ENCODE assay signal across 27 cellular contexts in the genomic region with DNA sequence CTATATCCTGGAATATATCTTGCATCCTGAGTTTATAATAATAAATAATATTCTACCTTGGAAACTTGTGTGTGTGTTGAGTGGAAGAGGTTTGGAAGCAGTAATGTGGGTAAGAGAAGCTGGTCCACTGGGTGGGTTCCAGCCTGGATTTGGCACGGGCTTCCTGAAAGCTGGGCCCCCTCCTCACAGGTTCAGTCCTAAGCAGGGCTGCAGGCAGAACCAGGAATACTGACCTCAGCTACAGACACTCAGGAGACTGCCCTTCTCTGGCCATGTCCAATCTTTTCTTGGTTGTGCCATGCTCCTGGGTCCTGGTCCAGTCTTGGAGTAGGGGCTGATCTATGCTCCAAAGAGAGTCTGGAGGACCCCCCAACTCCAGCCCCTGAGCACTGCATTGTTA.
"Had no signal": no experiment of that assay in that cellular context is flagged by ENCODE, and none has a peak within 500 bp of the region (broad histone marks: within the 10 kb centered on the region; RNA-seq: fewer than 3 reads in every experiment).

No MANE protein-coding gene starts in this region.

- ATAC-seq: activated CD4-positive, CD25-positive, alpha-beta regulatory T cell treated with anti-CD3 and anti-CD28 coated beads, Interleukin-2, amount 50 U/mL, for 24 hours; effector memory CD8-positive, alpha-beta T cell; gastrocnemius medialis; left lung; lower lobe of right lung; mucosa of descending colon; natural killer cell treated with Interleukin-12 subunit alpha and Interleukin-12 subunit beta and Interleukin-15 and Interleukin-18, amount 100 ng/mL, for 72 hours; sciatic nerve; stimulated activated effector memory CD8-positive, alpha-beta T cell treated with anti-CD3 and anti-CD28 coated beads, Interleukin-12 subunit alpha, Interleukin-12 subunit beta, amount 100 ng/mL, for 72 hours had no signal

- H3K27ac Mint-ChIP-seq: activated T-cell treated with anti-CD3 and anti-CD28 coated beads, Interleukin-2, amount 50 U/mL, for 24 hours; natural killer cell treated with Interleukin-12 subunit alpha and Interleukin-12 subunit beta and Interleukin-15 and Interleukin-18, amount 100 ng/mL, for 72 hours; stimulated activated effector memory CD8-positive, alpha-beta T cell treated with anti-CD3 and anti-CD28 coated beads, Interleukin-12 subunit alpha, Interleukin-12 subunit beta, amount 100 ng/mL, for 72 hours; stimulated activated naive CD8-positive, alpha-beta T cell treated with anti-CD3 and anti-CD28 coated beads, Interleukin-15, Interleukin-2, amounts not matched to agents 100 ng/mL and 50 ng/mL, for 24 hours; T-helper 1 cell treated with Interleukin-12 subunit alpha and Interleukin-12 subunit beta and Interleukin-4 antibody, amounts not matched to agents 30 μg/mL and 1 μg/mL, for 36 hours had no signal

- H3K4me3 Mint-ChIP-seq: activated naive CD4-positive, alpha-beta T cell treated with anti-CD3 and anti-CD28 coated beads, Interleukin-2, amount 50 U/mL, for 24 hours; activated T-cell treated with anti-CD3 and anti-CD28 coated beads, Interleukin-2, amount 50 U/mL, for 24 hours; central memory CD8-positive, alpha-beta T cell; effector memory CD8-positive, alpha-beta T cell; natural killer cell treated with Interleukin-12 subunit alpha and Interleukin-12 subunit beta and Interleukin-15 and Interleukin-18, amount 100 ng/mL, for 72 hours; stimulated activated effector memory CD8-positive, alpha-beta T cell treated with anti-CD3 and anti-CD28 coated beads, Interleukin-12 subunit alpha, Interleukin-12 subunit beta, amount 100 ng/mL, for 72 hours; stimulated activated naive CD8-positive, alpha-beta T cell treated with anti-CD3 and anti-CD28 coated beads, Interleukin-15, Interleukin-2, amounts not matched to agents 100 ng/mL and 50 ng/mL, for 24 hours; T-helper 1 cell treated with Interleukin-12 subunit alpha and Interleukin-12 subunit beta and Interleukin-4 antibody, amounts not matched to agents 30 μg/mL and 1 μg/mL, for 36 hours had no signal

- DNase-seq: activated CD4-positive, alpha-beta T cell treated with anti-CD3 and anti-CD28 coated beads for 48 hours; activated CD4-positive, alpha-beta T cell treated with anti-CD3 and anti-CD28 coated beads, Interleukin-2, amount 50 U/mL, for 48 hours; activated T-cell treated with anti-CD3 and anti-CD28 coated beads, Interleukin-2, amount 50 U/mL, for 24 hours; anterior cingulate cortex; effector memory CD8-positive, alpha-beta T cell; erythroblast; gastrocnemius medialis; left lung; mesendoderm; ovary; retina; stimulated activated CD4-positive, alpha-beta T cell treated with anti-CD3 and anti-CD28 coated beads, Interleukin-12 subunit alpha, Interleukin-12 subunit beta, amount 100 ng/mL, for 4 hours; stimulated activated CD4-positive, alpha-beta T cell treated with anti-CD3 and anti-CD28 coated beads, Interleukin-4, amount 100 ng/mL, for 1 hour; SW 1271; T1000; upper lobe of left lung; WERI-Rb-1 had no signal

- H3K27me3 Mint-ChIP-seq: activated naive CD4-positive, alpha-beta T cell treated with anti-CD3 and anti-CD28 coated beads, Interleukin-2, amount 50 U/mL, for 24 hours; activated T-cell treated with anti-CD3 and anti-CD28 coated beads, Interleukin-2, amount 50 U/mL, for 24 hours; central memory CD8-positive, alpha-beta T cell; effector memory CD8-positive, alpha-beta T cell; natural killer cell treated with Interleukin-12 subunit alpha and Interleukin-12 subunit beta and Interleukin-15 and Interleukin-18, amount 100 ng/mL, for 72 hours; stimulated activated naive CD8-positive, alpha-beta T cell treated with anti-CD3 and anti-CD28 coated beads, Interleukin-15, Interleukin-2, amounts not matched to agents 100 ng/mL and 50 ng/mL, for 24 hours had no signal
